ENCODE assay signal across 22 cellular contexts in the genomic region with DNA sequence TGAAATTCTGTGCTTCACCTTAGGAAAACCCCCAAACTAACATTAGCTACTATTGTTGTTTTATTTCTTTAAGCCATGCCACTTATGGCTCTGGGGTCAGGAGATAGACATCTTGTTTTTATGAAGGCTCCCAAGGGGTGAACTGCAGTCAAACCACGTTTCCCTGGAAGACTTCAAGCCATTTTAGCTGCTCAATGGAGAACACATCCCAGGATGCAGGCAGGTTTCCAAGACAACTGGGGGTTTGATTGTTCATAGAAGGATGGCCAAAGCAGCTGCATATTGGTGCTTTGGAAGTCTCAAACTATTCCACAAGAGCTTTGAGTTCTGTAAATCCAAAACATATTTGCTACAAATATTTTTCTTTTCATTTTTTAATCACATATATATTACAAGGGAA.
"Had no signal": no experiment of that assay in that cellular context is flagged by ENCODE, and none has a peak within 500 bp of the region (broad histone marks: within the 10 kb centered on the region; RNA-seq: fewer than 3 reads in every experiment).

No MANE protein-coding gene starts in this region.

- H3K27me3 ChIP-seq: left lung, right atrium auricular region, right lobe of liver, tibial nerve, uterus had no signal

- H3K4me1 ChIP-seq: left lung, uterus had no signal

- H3K27ac ChIP-seq: left lung, lower lobe of right lung, right atrium auricular region, right lobe of liver, tibial nerve, uterus had no signal

- H3K4me3 ChIP-seq: left lung, lower lobe of right lung, right atrium auricular region, right lobe of liver, smooth muscle cell, tibial nerve, uterus had no signal

- DNase-seq: hippocampal formation; immature natural killer cell; kidney; left colon; left lung; lower lobe of right lung; mammary epithelial cell; mesendoderm; naive thymus-derived CD4-positive, alpha-beta T cell; right lobe of liver; stimulated activated CD4-positive, alpha-beta T cell treated with anti-CD3 and anti-CD28 coated beads, Interleukin-1b, Interleukin-23, amount 100 ng/mL, for 48 hours; stimulated activated CD4-positive, alpha-beta T cell treated with anti-CD3 and anti-CD28 coated beads, Interleukin-2, amount 100 ng/mL, for 48 hours; stimulated activated CD4-positive, alpha-beta T cell treated with anti-CD3 and anti-CD28 coated beads, Interleukin-4, amount 100 ng/mL, for 4 hours; stimulated activated CD8-positive, alpha-beta memory T cell treated with anti-CD3 and anti-CD28 coated beads, Interleukin-4, amount 100 ng/mL, for 48 hours; stimulated activated naive CD4-positive, alpha-beta T cell treated with Interleukin-2 at 50 U/mL for 16 hours; stimulated activated naive CD8-positive, alpha-beta T cell treated with anti-CD3 and anti-CD28 coated beads, Interleukin-15, amount 100 ng/mL, for 72 hours; substantia nigra; uterus had no signal

- ATAC-seq: left colon; left lung; lower lobe of right lung; naive thymus-derived CD4-positive, alpha-beta T cell; right lobe of liver; stimulated activated memory B cell treated with anti-CD40 and anti-IgM and Interleukin-4, amounts not matched to agents 10 μg/mL and 1 μg/mL and 100 μg/mL, for 72 hours; stimulated activated naive CD8-positive, alpha-beta T cell treated with anti-CD3 and anti-CD28 coated beads, Interleukin-15, amount 100 ng/mL, for 72 hours had no signal

- H3K9me3 ChIP-seq: left lung, lower lobe of right lung, right atrium auricular region, right lobe of liver, tibial nerve, uterus had no signal

- H3K36me3 ChIP-seq: left lung, lower lobe of right lung, right atrium auricular region, right lobe of liver, tibial nerve, uterus had no signal
